In genomic region chr2:65367517-65367916, GRCh38 we compare ENCODE assay signal across 9 cellular contexts.
DNase-seq lines count a peak whose midpoint lies in the region; ATAC-seq and TF ChIP-seq lines count a peak whose summit lies in the region.
"Had no signal": no experiment of that assay in that cellular context is flagged by ENCODE, and none has a peak within 500 bp of the region (broad histone marks: within the 10 kb centered on the region; RNA-seq: fewer than 3 reads in every experiment).

No MANE protein-coding gene starts in this region.

- ATAC-seq in GM18867 (IDR thresholded peaks at IDR 0.05; ENCODE audit: unreplicated experiment) (no peak), GM18498 (IDR thresholded peaks at IDR 0.05; ENCODE audit: unreplicated experiment) (no peak)

- DNase-seq in NCI-H2196 (lab: John Stamatoyannopoulos, UW; ENCODE audit: unreplicated experiment) (peak; percentile 3), NCI-H2196 treated with DMSO at 0.1 percent for 48 hours (lab: John Stamatoyannopoulos, UW; ENCODE audit: unreplicated experiment) (no peak), SK-MEL-5 (ENCODE audit: low read depth, low spot score) (peak; percentile 91), foreskin fibroblast (peak; percentile 99), suprapubic skin (ENCODE audit: low spot score in 2 of 2) (no peak)
- no peak for DNase-seq in activated effector memory CD4-positive, alpha-beta T cell treated with Interleukin-2 at 50 U/mL for 16 hours
- DNase-seq: CD4-positive, alpha-beta T cell had no signal

- in situ Hi-C loops in SK-MEL-5 (cut with HindIII; ENCODE audit: low pct_unique_long_range_greater_than_20kb, low sequenced_read_pairs): no loop called here

- peaks cover 45% of the 10 kb centered on the region for H3K4me1 ChIP-seq in suprapubic skin

- H3K27ac ChIP-seq in suprapubic skin: peak overlapping the region; percentile 37

- no peak for TF ChIP-seq CTCF in foreskin fibroblast (IDR thresholded peaks at IDR 0.05; ENCODE audit: low read depth, low read length)
- no peak for TF ChIP-seq CTCF in suprapubic skin (IDR thresholded peaks at IDR 0.05)

- H3K27me3 ChIP-seq in suprapubic skin: no peaks in the 10 kb centered on the region

- no peak for TF ChIP-seq EP300 in suprapubic skin (IDR thresholded peaks at IDR 0.05)

- H3K9me3 ChIP-seq in suprapubic skin: no peaks in the 10 kb centered on the region

- 29% methylated on average over 4 of the region's 4 CpGs for WGBS in suprapubic skin

- H3K4me3 ChIP-seq in foreskin fibroblast (ENCODE audit: low read depth in 1 of 2, low read length in 2 of 2) (no peak overlapping the region), suprapubic skin (no peak overlapping the region)

- H3K36me3 ChIP-seq in suprapubic skin: no peaks in the 10 kb centered on the region

- TF ChIP-seq POLR2A in suprapubic skin (IDR thresholded peaks at IDR 0.05): no peak

Comparison
In these comparisons a context has a peak if more than half of its experiments do, and no peak if none do; other contexts are left out.
1. DNase-seq: peak in NCI-H2196 (single experiment), SK-MEL-5 (single experiment) and foreskin fibroblast (2 of 2); none in NCI-H2196 treated with DMSO at 0.1 percent for 48 hours (single experiment), suprapubic skin (0 of 2) and activated effector memory CD4-positive, alpha-beta T cell treated with Interleukin-2 at 50 U/mL for 16 hours (single experiment).